In the genomic region with DNA sequence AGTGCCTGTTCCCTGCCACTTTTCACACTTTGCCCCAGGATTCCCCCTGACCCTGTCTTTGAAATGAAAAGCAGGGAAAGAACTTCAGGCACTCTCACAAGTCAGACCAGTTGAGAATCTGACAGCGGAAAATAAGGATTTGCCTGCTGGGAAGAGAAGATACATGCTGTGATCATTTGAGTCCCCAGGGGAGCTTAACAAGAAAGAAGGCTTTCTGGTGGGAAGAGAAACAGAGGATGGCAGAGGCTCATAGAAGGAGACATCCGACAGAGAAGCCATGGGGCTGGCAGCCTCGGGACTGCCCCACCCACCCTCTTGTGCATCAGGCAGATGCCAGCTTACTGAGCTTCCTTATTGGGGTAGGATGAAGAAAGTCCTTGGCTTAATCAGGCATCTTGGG, we compare ENCODE assay signal across 20 cellular contexts. TPM values are rescaled to one million over a fixed set of nuclear protein-coding genes. Genes with fewer than 3 reads are reported as not detected.
DNase-seq lines count a peak whose midpoint lies in the region; ATAC-seq and TF ChIP-seq lines count a peak whose summit lies in the region.
"Had no signal": no experiment of that assay in that cellular context is flagged by ENCODE, and none has a peak within 500 bp of the region (broad histone marks: within the 10 kb centered on the region; RNA-seq: fewer than 3 reads in every experiment).

No MANE protein-coding gene starts in this region.

- peaks cover 70% of the 10 kb centered on the region for H3K4me1 Mint-ChIP-seq in activated CD8-positive, alpha-beta memory T cell treated with anti-CD3 and anti-CD28 coated beads, Interleukin-2, amount 10 ng/mL, durations not matched to agents 7 days and 5 days
- peaks cover 34 to 46% of the 10 kb centered on the region in 2 donors for H3K4me1 Mint-ChIP-seq in effector memory CD8-positive, alpha-beta T cell (ENCODE audit: low read depth in 2 of 2)
- H3K4me1 Mint-ChIP-seq in stimulated activated memory B cell treated with anti-CD40 and anti-IgM and Interleukin-4, amounts not matched to agents 10 μg/mL and 1 μg/mL and 100 μg/mL, for 72 hours, result peaks cover 76% of the 10 kb centered on the region

- H3K27me3 Mint-ChIP-seq in activated CD8-positive, alpha-beta memory T cell treated with anti-CD3 and anti-CD28 coated beads, Interleukin-2, amount 10 ng/mL, durations not matched to agents 7 days and 5 days, result no peaks in the 10 kb centered on the region
- no peaks in the 10 kb centered on the region for H3K27me3 Mint-ChIP-seq in effector memory CD8-positive, alpha-beta T cell
- no peaks in the 10 kb centered on the region for H3K27me3 Mint-ChIP-seq in stimulated activated memory B cell treated with anti-CD40 and anti-IgM and Interleukin-4, amounts not matched to agents 10 μg/mL and 1 μg/mL and 100 μg/mL, for 72 hours

- no peaks in the 10 kb centered on the region for H3K9me2 ChIP-seq in OCI-LY7 (ENCODE audit: insufficient read depth, low read length)

- peaks cover 55% of the 10 kb centered on the region for H3K79me2 ChIP-seq in OCI-LY7 (ENCODE audit: insufficient read depth, low read depth, low read length)

- no peak overlapping the region for H3K4me3 ChIP-seq in OCI-LY7 (ENCODE audit: low read depth, low read length, poor library complexity, severe bottlenecking)
- H3K4me3 ChIP-seq: hepatocyte, right atrium auricular region, SJSA1 had no signal

- peaks cover 67% of the 10 kb centered on the region for H3K36me3 ChIP-seq in OCI-LY7 (ENCODE audit: insufficient read depth, low read length)
- H3K36me3 ChIP-seq: right atrium auricular region, SJSA1 had no signal

- H3K36me3 Mint-ChIP-seq in activated CD8-positive, alpha-beta memory T cell treated with anti-CD3 and anti-CD28 coated beads, Interleukin-2, amount 10 ng/mL, durations not matched to agents 7 days and 5 days, result peaks cover 46% of the 10 kb centered on the region
- peaks cover 5% of the 10 kb centered on the region for H3K36me3 Mint-ChIP-seq in effector memory CD8-positive, alpha-beta T cell (ENCODE audit: insufficient read depth)
- peaks cover 16% of the 10 kb centered on the region for H3K36me3 Mint-ChIP-seq in stimulated activated memory B cell treated with anti-CD40 and anti-IgM and Interleukin-4, amounts not matched to agents 10 μg/mL and 1 μg/mL and 100 μg/mL, for 72 hours

- H3K9me3 Mint-ChIP-seq in activated CD8-positive, alpha-beta memory T cell treated with anti-CD3 and anti-CD28 coated beads, Interleukin-2, amount 10 ng/mL, durations not matched to agents 7 days and 5 days (ENCODE audit: low read depth), result no peaks in the 10 kb centered on the region
- no peaks in the 10 kb centered on the region for H3K9me3 Mint-ChIP-seq in effector memory CD8-positive, alpha-beta T cell
- H3K9me3 Mint-ChIP-seq in stimulated activated memory B cell treated with anti-CD40 and anti-IgM and Interleukin-4, amounts not matched to agents 10 μg/mL and 1 μg/mL and 100 μg/mL, for 72 hours, result no peaks in the 10 kb centered on the region
- H3K9me3 Mint-ChIP-seq: activated T-cell treated with anti-CD3 and anti-CD28 coated beads, Interleukin-2, amount 50 U/mL, for 4 hours had no signal

- peak overlapping the region; percentile 99 for H3K27ac ChIP-seq in OCI-LY7 (ENCODE audit: low read depth, low read length, poor library complexity, severe bottlenecking)
- H3K27ac ChIP-seq: hepatocyte, KMS-11, right atrium auricular region, SJSA1, VCaP had no signal

- CTCF ChIA-PET in activated CD8-positive, alpha-beta memory T cell treated with anti-CD3 and anti-CD28 coated beads, Interleukin-2, amount 10 ng/mL, durations not matched to agents 7 days and 5 days (lab: Charles Lee), result interaction anchor here (2.2 kb wide), 1 partner anchor 10 kb away, joined by 12 read pairs; no protein-coding TSS in a partner anchor
- CTCF ChIA-PET in OCI-LY7 (lab: Charles Lee; ENCODE audit: unreplicated experiment), result no interaction called here

- no peak for TF ChIP-seq CTCF in OCI-LY7 (conservative IDR thresholded peaks at IDR 0.05; ENCODE audit: low read length)

- POLR2A ChIA-PET in OCI-LY7 (lab: Charles Lee), result interaction anchor here (1.1 to 8.3 kb wide), 4 partner anchors 8 to 33 kb away, joined by 3 to 100 read pairs (median 12); a partner anchor contains a TSS

- no peak for ATAC-seq in activated CD8-positive, alpha-beta memory T cell treated with anti-CD3 and anti-CD28 coated beads, Interleukin-2, amount 10 ng/mL, durations not matched to agents 7 days and 5 days
- ATAC-seq in effector memory CD8-positive, alpha-beta T cell (replicated peaks), result no peak
- no peak for ATAC-seq in stimulated activated memory B cell treated with anti-CD40 and anti-IgM and Interleukin-4, amounts not matched to agents 10 μg/mL and 1 μg/mL and 100 μg/mL, for 72 hours
- no peak for ATAC-seq in HG02588 (IDR thresholded peaks at IDR 0.05; ENCODE audit: unreplicated experiment)
- no peak for ATAC-seq in HG03045 (IDR thresholded peaks at IDR 0.05; ENCODE audit: unreplicated experiment)
- ATAC-seq: activated T-cell treated with anti-CD3 and anti-CD28 coated beads, Interleukin-2, amount 50 U/mL, for 4 hours had no signal

- H3K4me3 Mint-ChIP-seq in activated CD8-positive, alpha-beta memory T cell treated with anti-CD3 and anti-CD28 coated beads, Interleukin-2, amount 10 ng/mL, durations not matched to agents 7 days and 5 days, result no peak overlapping the region
- peak overlapping the region in 1 of 2 donors; percentile 10 for H3K4me3 Mint-ChIP-seq in effector memory CD8-positive, alpha-beta T cell
- H3K4me3 Mint-ChIP-seq in stimulated activated memory B cell treated with anti-CD40 and anti-IgM and Interleukin-4, amounts not matched to agents 10 μg/mL and 1 μg/mL and 100 μg/mL, for 72 hours, result no peak overlapping the region
- H3K4me3 Mint-ChIP-seq: activated T-cell treated with anti-CD3 and anti-CD28 coated beads, Interleukin-2, amount 50 U/mL, for 4 hours had no signal

- H3K27ac Mint-ChIP-seq in activated CD8-positive, alpha-beta memory T cell treated with anti-CD3 and anti-CD28 coated beads, Interleukin-2, amount 10 ng/mL, durations not matched to agents 7 days and 5 days, result peak overlapping the region; percentile 75
- H3K27ac Mint-ChIP-seq in effector memory CD8-positive, alpha-beta T cell, result peak overlapping the region; percentile 94 to 98
- H3K27ac Mint-ChIP-seq in stimulated activated memory B cell treated with anti-CD40 and anti-IgM and Interleukin-4, amounts not matched to agents 10 μg/mL and 1 μg/mL and 100 μg/mL, for 72 hours, result peak overlapping the region; percentile 92

- no peak overlapping the region for H2AFZ ChIP-seq in OCI-LY7 (ENCODE audit: low read length)
- H2AFZ ChIP-seq: hepatocyte had no signal

- no peak for DNase-seq in activated CD8-positive, alpha-beta memory T cell treated with anti-CD3 and anti-CD28 coated beads, Interleukin-2, amount 10 ng/mL, durations not matched to agents 7 days and 5 days
- DNase-seq in activated CD8-positive, alpha-beta memory T cell treated with anti-CD3 and anti-CD28 coated beads, Interleukin-2, amount 50 U/mL, for 4 hours, result no peak
- no peak for DNase-seq in OCI-LY7 (ENCODE audit: low spot score)
- DNase-seq in effector memory CD8-positive, alpha-beta T cell, result no peak
- no peak for DNase-seq in effector CD8-positive, alpha-beta T cell (lab: John Stamatoyannopoulos, UW)
- DNase-seq: ACHN; activated T-cell treated with anti-CD3 and anti-CD28 coated beads, Interleukin-2, amount 50 U/mL, for 4 hours; DMS 273 treated with DMSO at 0.1 percent for 48 hours; H7; NCI-H1417 treated with DMSO at 0.1 percent for 48 hours; NCI-H446 treated with DMSO at 0.1 percent for 48 hours; stimulated activated CD4-positive, alpha-beta T cell treated with anti-CD3 and anti-CD28 coated beads, Interleukin-4, amount 100 ng/mL, for 1 hour had no signal

- peak overlapping the region; percentile 89 for H3K4me2 ChIP-seq in OCI-LY7 (ENCODE audit: low read length)
- H3K4me2 ChIP-seq: hepatocyte, KMS-11 had no signal

- peaks cover 71% of the 10 kb centered on the region for H3K4me1 ChIP-seq in OCI-LY7 (ENCODE audit: insufficient read depth, low read length, poor library complexity, severe bottlenecking)
- H3K4me1 ChIP-seq: right atrium auricular region, SJSA1 had no signal

- intact Hi-C loops in OCI-LY7 (cut with micrococcal nuclease; ENCODE audit: unreplicated experiment), result no loop called here

- peaks cover 9% of the 10 kb centered on the region; the same call in 1 of the 2 replicates for H3K9me3 ChIP-seq in OCI-LY7 (ENCODE audit: low read length)
- H3K9me3 ChIP-seq: right atrium auricular region, SJSA1 had no signal

- BruUV-seq in OCI-LY7 (replicated peaks; lab: Mats Ljungman, UMichigan), result no TSS peak

- H4K20me1 ChIP-seq in OCI-LY7 (ENCODE audit: insufficient read depth, low read length), result no peaks in the 10 kb centered on the region

RNA-seq across cellular contexts. Expression of a gene that starts 11.9 kb away (rescaled TPM):
- 10 to 100 TPM in 1 of 2 experiments, 1 to 10 TPM in 1; 7.8 to 11.8 TPM for total RNA-seq in activated CD8-positive, alpha-beta memory T cell treated with anti-CD3 and anti-CD28 coated beads, Interleukin-2, amount 10 ng/mL, durations not matched to agents 7 days and 5 days
- total RNA-seq in OCI-LY7 (2014; rRNA removed; shearing (Covaris generic)), result 8.1 and 11.0 TPM in 2 replicates
- 13.0 and 14.1 TPM in 2 replicates for total RNA-seq in OCI-LY7 (2022)

RNA-seq across cellular contexts. Expression of a gene that starts 53.2 kb away (rescaled TPM):
- 10 to 100 TPM; 42.7 to 51.8 TPM for total RNA-seq in activated CD8-positive, alpha-beta memory T cell treated with anti-CD3 and anti-CD28 coated beads, Interleukin-2, amount 10 ng/mL, durations not matched to agents 7 days and 5 days
- 28.4 and 28.8 TPM in 2 replicates for total RNA-seq in OCI-LY7 (2014; rRNA removed; shearing (Covaris generic))
- 57.7 and 59.2 TPM in 2 replicates for total RNA-seq in OCI-LY7 (2022)
